Comparison of ENCODE assay signal across 16 cellular contexts in genomic region chr4:13313856-13314255, GRCh38.
DNase-seq lines count a peak whose midpoint lies in the region; ATAC-seq, FAIRE-seq and TF ChIP-seq lines count a peak whose summit lies in the region.
"Had no signal": no experiment of that assay in that cellular context is flagged by ENCODE, and none has a peak within 500 bp of the region (broad histone marks: within the 10 kb centered on the region; RNA-seq: fewer than 3 reads in every experiment).

No MANE protein-coding gene starts in this region.

- H3K4me1 ChIP-seq in liver (ENCODE audit: control insufficient read depth in 4 of 4, insufficient read depth in 4 of 4, low read length in 3 of 4) (peaks cover 0 to 2% (median 0%) of the 10 kb centered on the region in 4 donors), HepG2 (ENCODE audit: insufficient read depth, low read length) (no peaks in the 10 kb centered on the region)
- H3K4me1 ChIP-seq: Caco-2 had no signal

- POLR2A ChIA-PET in HepG2 (lab: Yijun Ruan, JAX): no interaction called here

- TF ChIP-seq RAD21 in liver (IDR thresholded peaks at IDR 0.05) (no peak), HepG2 (CRISPR knock-in tag; IDR thresholded peaks at IDR 0.05) (no peak)

- no peaks in the 10 kb centered on the region for H3K9me3 ChIP-seq in liver (ENCODE audit: control insufficient read depth in 4 of 4, low read length in 3 of 4)
- no peaks in the 10 kb centered on the region for H3K9me3 ChIP-seq in HepG2 (ENCODE audit: low read length)
- H3K9me3 ChIP-seq: Caco-2, MG63 had no signal

- no peak overlapping the region for H3K4me2 ChIP-seq in HepG2 (ENCODE audit: low read depth, low read length)

- FAIRE-seq in HepG2 (lab: Jason Lieb, UNC): no peak

- H3K27ac ChIP-seq in liver (ENCODE audit: low read depth in 1 of 2, low read length in 2 of 2): no peak overlapping the region
- H3K27ac ChIP-seq in HepG2 (ENCODE audit: extremely low read length, insufficient read depth, low read length): no peak overlapping the region
- H3K27ac ChIP-seq: GM23248 had no signal

- H4K20me1 ChIP-seq in HepG2 (ENCODE audit: insufficient read depth, low read length): no peaks in the 10 kb centered on the region

- DNase-seq in HepG2 (ENCODE audit: low spot score) (no peak), NCI-H2029 treated with DMSO at 0.1 percent for 48 hours (lab: John Stamatoyannopoulos, UW) (peak; percentile 39), NCI-H774 (lab: John Stamatoyannopoulos, UW) (peak; percentile 8)
- DNase-seq: Caco-2, DMS79, GM23248, MG63, NCI-H187, NCI-H526, PC-3 had no signal

- TF ChIP-seq EP300 in HepG2 (IDR thresholded peaks at IDR 0.05; ENCODE audit: low read depth in 2 of 2, low read length in 2 of 2): no peak
- TF ChIP-seq EP300 in HepG2 (CRISPR knock-in tag; IDR thresholded peaks at IDR 0.05; ENCODE audit: borderline replicate concordance): no peak

- no peak for ATAC-seq in HepG2
- ATAC-seq in GM18873 (IDR thresholded peaks at IDR 0.05; ENCODE audit: low FRiP score, unreplicated experiment): no peak
- ATAC-seq in HG03565 (IDR thresholded peaks at IDR 0.05; ENCODE audit: unreplicated experiment): no peak
- ATAC-seq in GM18868 (IDR thresholded peaks at IDR 0.05; ENCODE audit: unreplicated experiment): no peak
- ATAC-seq in HG03159 (IDR thresholded peaks at IDR 0.05; ENCODE audit: unreplicated experiment): no peak
- ATAC-seq: HCT116, PC-3 had no signal

- CTCF ChIA-PET in HepG2 (lab: Yijun Ruan, JAX; ENCODE audit: low intra/inter-chr PET ratio, low total read pairs): no interaction called here

- in situ Hi-C loops in HepG2 (cut with HindIII; ENCODE audit: extremely low pct_ligation_motif_present, low pct_unique_long_range_greater_than_20kb): no loop called here

- H3K36me3 ChIP-seq in liver (ENCODE audit: control insufficient read depth in 4 of 4, insufficient read depth in 3 of 4, low read depth in 1 of 4, low read length in 3 of 4) (no peaks in the 10 kb centered on the region), HepG2 (replicated peaks in 1 of 2; ENCODE audit: control insufficient read depth in 1 of 2, insufficient read depth in 2 of 2, low read length in 2 of 2) (no peaks in the 10 kb centered on the region)
- H3K36me3 ChIP-seq: MG63 had no signal

- H3K27me3 ChIP-seq in liver (ENCODE audit: control insufficient read depth in 4 of 4, insufficient read depth in 4 of 4, low read length in 3 of 4): no peaks in the 10 kb centered on the region
- no peaks in the 10 kb centered on the region for H3K27me3 ChIP-seq in HepG2 (ENCODE audit: control insufficient read depth in 1 of 2, insufficient read depth in 2 of 2, low read length in 2 of 2)
- H3K27me3 ChIP-seq: MG63 had no signal

- H3K9ac ChIP-seq in liver (ENCODE audit: low read depth in 1 of 2, low read length in 2 of 2): no peak overlapping the region
- no peak overlapping the region for H3K9ac ChIP-seq in HepG2 (ENCODE audit: insufficient read depth, low read depth, low read length)
- H3K9ac ChIP-seq: GM23248 had no signal

- H3K4me3 ChIP-seq in liver (ENCODE audit: low read depth in 1 of 3, low read length in 3 of 3) (no peak overlapping the region), HepG2 (replicated peaks in 1 of 3; ENCODE audit: insufficient read depth in 1 of 3, low read depth in 2 of 3, low read length in 3 of 3) (no peak overlapping the region)
- H3K4me3 ChIP-seq: GM23248, MG63 had no signal

- no peak overlapping the region for H2AFZ ChIP-seq in HepG2 (ENCODE audit: low read length)
- H2AFZ ChIP-seq: GM23248 had no signal

- intact Hi-C loops in HepG2 (cut with micrococcal nuclease; ENCODE audit: unreplicated experiment): no loop called here

- TF ChIP-seq POLR2A in HepG2 (IDR thresholded peaks at IDR 0.05; ENCODE audit: insufficient read depth in 1 of 2, low read depth in 2 of 2, low read length in 2 of 2): no peak

- H3K79me2 ChIP-seq in HepG2 (ENCODE audit: insufficient read depth, low read length): no peaks in the 10 kb centered on the region

- BruUV-seq in HepG2 (replicated peaks; lab: Mats Ljungman, UMichigan): no TSS peak

- TF ChIP-seq CTCF in liver (IDR thresholded peaks at IDR 0.05; ENCODE audit: low read depth, low read length, missing input control) (no peak), HepG2 (CRISPR knock-in tag; IDR thresholded peaks at IDR 0.05) (no peak)

TF ChIP-seq in liver, 16 proteins besides CTCF, POLR2A, EP300 and RAD21:
- TF ChIP-seq HNF4A (conservative IDR thresholded peaks at IDR 0.05) (peak in 1 of 2 donors; percentile 6), RXRA (IDR thresholded peaks at IDR 0.05) (peak in 1 of 2 donors; percentile 10), YY1 (IDR thresholded peaks at IDR 0.05) (peak; percentile 29), FOXA1 (IDR thresholded peaks at IDR 0.05) (no peak)

TF ChIP-seq in HepG2, 621 proteins besides CTCF, POLR2A, EP300 and RAD21 (continues in another document):
- TF ChIP-seq CREB3 (CRISPR knock-in tag; IDR thresholded peaks at IDR 0.05) (no peak), GATAD2A (CRISPR knock-in tag; IDR thresholded peaks at IDR 0.05) (no peak), DR1 (CRISPR knock-in tag; IDR thresholded peaks at IDR 0.05) (no peak), SOX5 (CRISPR knock-in tag; IDR thresholded peaks at IDR 0.05; ENCODE audit: borderline replicate concordance) (no peak), SNAPC5 (CRISPR knock-in tag; IDR thresholded peaks at IDR 0.05; ENCODE audit: borderline replicate concordance) (no peak)
- TF ChIP-seq, protein P1, sequence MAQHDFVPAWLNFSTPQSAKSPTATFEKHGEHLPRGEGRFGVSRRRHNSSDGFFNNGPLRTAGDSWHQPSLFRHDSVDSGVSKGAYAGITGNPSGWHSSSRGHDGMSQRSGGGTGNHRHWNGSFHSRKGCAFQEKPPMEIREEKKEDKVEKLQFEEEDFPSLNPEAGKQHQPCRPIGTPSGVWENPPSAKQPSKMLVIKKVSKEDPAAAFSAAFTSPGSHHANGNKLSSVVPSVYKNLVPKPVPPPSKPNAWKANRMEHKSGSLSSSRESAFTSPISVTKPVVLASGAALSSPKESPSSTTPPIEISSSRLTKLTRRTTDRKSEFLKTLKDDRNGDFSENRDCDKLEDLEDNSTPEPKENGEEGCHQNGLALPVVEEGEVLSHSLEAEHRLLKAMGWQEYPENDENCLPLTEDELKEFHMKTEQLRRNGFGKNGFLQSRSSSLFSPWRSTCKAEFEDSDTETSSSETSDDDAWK (CRISPR knock-in tag; IDR thresholded peaks at IDR 0.05): no peak
- TF ChIP-seq, protein P2, sequence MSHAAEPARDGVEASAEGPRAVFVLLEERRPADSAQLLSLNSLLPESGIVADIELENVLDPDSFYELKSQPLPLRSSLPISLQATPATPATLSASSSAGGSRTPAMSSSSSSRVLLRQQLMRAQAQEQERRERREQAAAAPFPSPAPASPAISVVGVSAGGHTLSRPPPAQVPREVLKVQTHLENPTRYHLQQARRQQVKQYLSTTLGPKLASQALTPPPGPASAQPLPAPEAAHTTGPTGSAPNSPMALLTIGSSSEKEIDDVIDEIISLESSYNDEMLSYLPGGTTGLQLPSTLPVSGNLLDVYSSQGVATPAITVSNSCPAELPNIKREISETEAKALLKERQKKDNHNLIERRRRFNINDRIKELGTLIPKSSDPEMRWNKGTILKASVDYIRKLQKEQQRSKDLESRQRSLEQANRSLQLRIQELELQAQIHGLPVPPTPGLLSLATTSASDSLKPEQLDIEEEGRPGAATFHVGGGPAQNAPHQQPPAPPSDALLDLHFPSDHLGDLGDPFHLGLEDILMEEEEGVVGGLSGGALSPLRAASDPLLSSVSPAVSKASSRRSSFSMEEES (CRISPR knock-in tag; IDR thresholded peaks at IDR 0.05): no peak
- TF ChIP-seq, protein P3, sequence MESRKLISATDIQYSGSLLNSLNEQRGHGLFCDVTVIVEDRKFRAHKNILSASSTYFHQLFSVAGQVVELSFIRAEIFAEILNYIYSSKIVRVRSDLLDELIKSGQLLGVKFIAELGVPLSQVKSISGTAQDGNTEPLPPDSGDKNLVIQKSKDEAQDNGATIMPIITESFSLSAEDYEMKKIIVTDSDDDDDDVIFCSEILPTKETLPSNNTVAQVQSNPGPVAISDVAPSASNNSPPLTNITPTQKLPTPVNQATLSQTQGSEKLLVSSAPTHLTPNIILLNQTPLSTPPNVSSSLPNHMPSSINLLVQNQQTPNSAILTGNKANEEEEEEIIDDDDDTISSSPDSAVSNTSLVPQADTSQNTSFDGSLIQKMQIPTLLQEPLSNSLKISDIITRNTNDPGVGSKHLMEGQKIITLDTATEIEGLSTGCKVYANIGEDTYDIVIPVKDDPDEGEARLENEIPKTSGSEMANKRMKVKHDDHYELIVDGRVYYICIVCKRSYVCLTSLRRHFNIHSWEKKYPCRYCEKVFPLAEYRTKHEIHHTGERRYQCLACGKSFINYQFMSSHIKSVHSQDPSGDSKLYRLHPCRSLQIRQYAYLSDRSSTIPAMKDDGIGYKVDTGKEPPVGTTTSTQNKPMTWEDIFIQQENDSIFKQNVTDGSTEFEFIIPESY (CRISPR knock-in tag; IDR thresholded peaks at IDR 0.05): no peak
- TF ChIP-seq, protein P4, sequence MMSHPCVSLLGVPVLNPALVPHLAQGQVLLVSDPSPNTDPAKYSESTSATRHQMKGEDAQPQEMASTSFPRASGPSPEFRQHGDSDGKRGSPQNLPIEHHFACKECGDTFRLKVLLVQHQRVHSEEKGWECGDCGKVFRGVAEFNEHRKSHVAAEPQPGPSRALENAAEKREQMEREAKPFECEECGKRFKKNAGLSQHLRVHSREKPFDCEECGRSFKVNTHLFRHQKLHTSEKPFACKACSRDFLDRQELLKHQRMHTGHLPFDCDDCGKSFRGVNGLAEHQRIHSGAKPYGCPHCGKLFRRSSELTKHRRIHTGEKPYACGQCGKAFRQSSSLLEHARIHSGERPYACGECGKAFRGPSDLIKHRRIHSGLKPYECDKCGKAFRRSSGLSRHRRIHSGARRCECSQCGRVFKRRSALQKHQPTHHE (CRISPR knock-in tag; IDR thresholded peaks at IDR 0.05; ENCODE audit: borderline replicate concordance): no peak
